Comparison of ENCODE assay signal across 16 cellular contexts in genomic region chr1:54250670-54251069, GRCh38.
"Had no signal": no experiment of that assay in that cellular context is flagged by ENCODE, and none has a peak within 500 bp of the region (broad histone marks: within the 10 kb centered on the region; RNA-seq: fewer than 3 reads in every experiment).

No MANE protein-coding gene starts in this region.

- H3K27me3 ChIP-seq: esophagus squamous epithelium had no signal

- ATAC-seq: activated CD4-positive, alpha-beta T cell treated with anti-CD3 and anti-CD28 coated beads for 36 hours; left lobe of liver; naive thymus-derived CD8-positive, alpha-beta T cell had no signal

- H3K9me3 ChIP-seq: esophagus squamous epithelium had no signal

- H3K4me3 ChIP-seq: coronary artery, esophagus squamous epithelium, lung had no signal

- H3K9me3 Mint-ChIP-seq: activated B cell treated with CpG ODN at 0.5 μM for 24 hours; activated naive CD8-positive, alpha-beta T cell treated with anti-CD3 and anti-CD28 coated beads, Interleukin-2, amount 10 ng/mL, durations not matched to agents 7 days and 5 days; mesothelial cell of epicardium; naive thymus-derived CD8-positive, alpha-beta T cell; stimulated activated naive CD8-positive, alpha-beta T cell treated with anti-CD3 and anti-CD28 coated beads, Interleukin-15, Interleukin-2, amounts not matched to agents 100 ng/mL and 50 ng/mL, for 24 hours had no signal

- DNase-seq: activated B cell treated with CpG ODN at 0.5 μM for 24 hours; activated CD4-positive, alpha-beta T cell treated with anti-CD3 and anti-CD28 coated beads for 36 hours; activated CD4-positive, alpha-beta T cell treated with anti-CD3 and anti-CD28 coated beads, Interleukin-2, amount 50 U/mL, for 48 hours; activated gamma-delta T cell; activated naive CD8-positive, alpha-beta T cell treated with anti-CD3 and anti-CD28 coated beads, Interleukin-2, amount 10 ng/mL, durations not matched to agents 7 days and 5 days; cerebellar nuclear complex; esophagus squamous epithelium; naive thymus-derived CD8-positive, alpha-beta T cell; retina; stimulated activated CD4-positive, alpha-beta T cell treated with anti-CD3 and anti-CD28 coated beads, Interleukin-4, amount 100 ng/mL, for 24 hours; trophoblast cell had no signal

- H3K27ac Mint-ChIP-seq: activated B cell treated with CpG ODN at 0.5 μM for 24 hours; activated CD4-positive, alpha-beta T cell treated with anti-CD3 and anti-CD28 coated beads for 36 hours; stimulated activated naive CD8-positive, alpha-beta T cell treated with anti-CD3 and anti-CD28 coated beads, Interleukin-15, Interleukin-2, amounts not matched to agents 100 ng/mL and 50 ng/mL, for 24 hours had no signal
